ENCODE assay signal across 20 cellular contexts in genomic region chr2:149765003-149765402, GRCh38.
DNase-seq lines count a peak whose midpoint lies in the region; ATAC-seq, FAIRE-seq and TF ChIP-seq lines count a peak whose summit lies in the region.
"Had no signal": no experiment of that assay in that cellular context is flagged by ENCODE, and none has a peak within 500 bp of the region (broad histone marks: within the 10 kb centered on the region; RNA-seq: fewer than 3 reads in every experiment).

No MANE protein-coding gene starts in this region.

- no peak overlapping the region for H2AFZ ChIP-seq in PC-3 (ENCODE audit: low read length)

- H3K9me2 ChIP-seq in PC-3 (replicated peaks; ENCODE audit: low read length): no peaks in the 10 kb centered on the region

- POLR2A ChIA-PET in PC-3 (lab: Charles Lee; ENCODE audit: unreplicated experiment): no interaction called here

- no peaks in the 10 kb centered on the region for H4K20me1 ChIP-seq in PC-3 (ENCODE audit: low read length)
- H4K20me1 ChIP-seq: BLaER1 had no signal

- H3K27ac ChIP-seq in PC-3 (ENCODE audit: low read length) (no peak overlapping the region), RWPE2 (ENCODE audit: poor library complexity, severe bottlenecking) (peak overlapping the region; percentile 12)
- H3K27ac ChIP-seq: BLaER1, C4-2B had no signal

- H3K9me3 ChIP-seq in PC-3 (ENCODE audit: low read length) (no peaks in the 10 kb centered on the region), RWPE2 (ENCODE audit: severe bottlenecking) (no peaks in the 10 kb centered on the region)
- H3K9me3 ChIP-seq: BE2C, BLaER1, Caco-2 had no signal

- in situ Hi-C loops in KBM-7 (cut with MboI; ENCODE audit: low pct_unique_long_range_greater_than_20kb, low sequenced_read_pairs): no loop called here

- BruUV-seq in PC-3 (replicated peaks; lab: Mats Ljungman, UMichigan): no TSS peak

- H3K4me3 ChIP-seq in PC-3 (ENCODE audit: low read length): no peak overlapping the region
- H3K4me3 ChIP-seq in RWPE2 (ENCODE audit: severe bottlenecking): no peak overlapping the region
- H3K4me3 ChIP-seq: BLaER1 had no signal

- H3K27me3 ChIP-seq in PC-3 (ENCODE audit: low read length): no peaks in the 10 kb centered on the region
- H3K27me3 ChIP-seq in RWPE2 (ENCODE audit: insufficient read depth, poor library complexity, severe bottlenecking): no peaks in the 10 kb centered on the region
- H3K27me3 ChIP-seq: BE2C, BLaER1 had no signal

- intact Hi-C loops in PC-3 (cut with micrococcal nuclease): loop anchor here (5.0 kb wide), 2 partner anchors 33 to 702 kb away; no protein-coding TSS in a partner anchor

- TF ChIP-seq POLR2A in H54 (IDR thresholded peaks at IDR 0.05; ENCODE audit: low read depth, low read length): no peak

- no peak overlapping the region for H3K9ac ChIP-seq in PC-3 (ENCODE audit: low read length)
- H3K9ac ChIP-seq: BLaER1 had no signal

- FAIRE-seq in H54 (lab: Jason Lieb, UNC): peak; percentile 11
- FAIRE-seq: A204.1, D721Med, GM12891, GM19239 had no signal

- CTCF ChIA-PET in PC-3 (lab: Charles Lee): no interaction called here

- ATAC-seq in PC-3 (no peak), RWPE2 (ENCODE audit: low read depth) (peak; percentile 52; the same call in 2 of the 3 replicates)
- ATAC-seq: CD8-positive, alpha-beta T cell had no signal

- no peaks in the 10 kb centered on the region for H3K79me2 ChIP-seq in PC-3 (ENCODE audit: low read length)

- H3K4me1 ChIP-seq in PC-3 (ENCODE audit: insufficient read depth, low read length) (peaks cover 39% of the 10 kb centered on the region), RWPE2 (ENCODE audit: insufficient read depth, poor library complexity, severe bottlenecking) (peaks cover 27% of the 10 kb centered on the region)
- H3K4me1 ChIP-seq: BE2C, BLaER1, Caco-2 had no signal

- H3F3A ChIP-seq in PC-3 (ENCODE audit: low read length, unreplicated experiment): no peaks in the 10 kb centered on the region

- H3K36me3 ChIP-seq in PC-3 (ENCODE audit: low read depth, low read length): no peaks in the 10 kb centered on the region
- no peaks in the 10 kb centered on the region for H3K36me3 ChIP-seq in RWPE2 (ENCODE audit: low read depth)
- H3K36me3 ChIP-seq: BE2C, BLaER1 had no signal

- peak overlapping the region; percentile 12; the same call in 1 of the 2 replicates for H3K4me2 ChIP-seq in PC-3 (ENCODE audit: low read length)
- H3K4me2 ChIP-seq: BLaER1 had no signal

- DNase-seq in H54 (ENCODE audit: insufficient read length, low spot score) (no peak), PC-3 (peak; percentile 72), RWPE2 (ENCODE audit: low spot score) (no peak), KBM-7 (no peak), T-helper 9 cell (no peak)
- DNase-seq: 8988T; ACHN; BE2C; Caco-2; Calu3; CD4-positive, alpha-beta T cell; CD8-positive, alpha-beta T cell; DMS79 treated with DMSO at 0.1 percent for 48 hours; GF-D8 had no signal

- TF ChIP-seq CTCF in PC-3 (conservative IDR thresholded peaks at IDR 0.05; ENCODE audit: low read depth, low read length): no peak
- TF ChIP-seq CTCF in RWPE2 (IDR thresholded peaks at IDR 0.05; ENCODE audit: poor library complexity, severe bottlenecking): no peak
